Comparison of ENCODE assay signal across 14 cellular contexts in the genomic region with DNA sequence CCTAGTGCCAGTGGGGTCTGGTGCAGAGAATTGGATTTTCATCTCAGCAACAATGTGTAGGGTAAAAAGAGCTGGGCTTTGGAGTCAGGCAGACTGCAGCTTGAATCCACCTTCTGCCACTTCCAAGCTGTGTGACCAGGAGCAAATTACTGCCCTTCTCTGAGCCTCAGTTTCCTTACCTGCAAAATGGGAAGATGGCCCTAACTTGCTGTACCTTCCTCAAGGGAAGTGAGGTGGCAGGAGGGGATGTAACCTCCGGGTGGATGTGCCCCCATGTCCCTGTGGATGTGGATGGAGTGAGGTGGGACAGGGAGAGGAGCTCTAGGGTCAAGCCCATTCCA.
A peak's percentile ranks its signal among the peaks of the same experiment; 100 is the strongest.
DNase-seq lines count a peak whose midpoint lies in the region; ATAC-seq and TF ChIP-seq lines count a peak whose summit lies in the region.
"Had no signal": no experiment of that assay in that cellular context is flagged by ENCODE, and none has a peak within 500 bp of the region (broad histone marks: within the 10 kb centered on the region; RNA-seq: fewer than 3 reads in every experiment).

No MANE protein-coding gene starts in this region.

- no peak for ATAC-seq in natural killer cell
- no peak for ATAC-seq in GM21786 (IDR thresholded peaks at IDR 0.05; ENCODE audit: unreplicated experiment)
- ATAC-seq: Panc1 had no signal

- no peaks in the 10 kb centered on the region for H3K36me3 ChIP-seq in NT2/D1 (ENCODE audit: insufficient read depth, insufficient read length, low read length)
- H3K36me3 ChIP-seq: transverse colon had no signal

- H3K27me3 Mint-ChIP-seq in activated CD4-positive, alpha-beta T cell treated with anti-CD3 and anti-CD28 coated beads, Interleukin-2, amount 10 ng/mL, durations not matched to agents 24 days and 14 days: peaks cover 15% of the 10 kb centered on the region
- H3K27me3 Mint-ChIP-seq in natural killer cell (ENCODE audit: low read depth in 2 of 2): peaks cover 35 to 47% of the 10 kb centered on the region in 2 donors

- H3K9ac ChIP-seq in NT2/D1 (ENCODE audit: insufficient read length, low read depth): peak overlapping the region; percentile 76

- TF ChIP-seq CTCF in coronary artery (IDR thresholded peaks at IDR 0.05): no peak
- TF ChIP-seq CTCF in natural killer cell (IDR thresholded peaks at IDR 0.05): no peak

- peak overlapping the region; percentile 61 for H3K4me3 Mint-ChIP-seq in activated CD4-positive, alpha-beta T cell treated with anti-CD3 and anti-CD28 coated beads, Interleukin-2, amount 10 ng/mL, durations not matched to agents 24 days and 14 days
- peak overlapping the region; percentile 75 for H3K4me3 Mint-ChIP-seq in natural killer cell

- H3K4me1 ChIP-seq in NT2/D1 (ENCODE audit: insufficient read depth, insufficient read length): peaks cover 12% of the 10 kb centered on the region

- H3K27ac Mint-ChIP-seq in activated CD4-positive, alpha-beta T cell treated with anti-CD3 and anti-CD28 coated beads, Interleukin-2, amount 10 ng/mL, durations not matched to agents 24 days and 14 days: no peak overlapping the region
- H3K27ac Mint-ChIP-seq in natural killer cell: no peak overlapping the region

- DNase-seq in activated CD4-positive, alpha-beta T cell treated with anti-CD3 and anti-CD28 coated beads, Interleukin-2, amount 10 ng/mL, durations not matched to agents 24 days and 14 days: no peak
- no peak for DNase-seq in activated CD4-positive, alpha-beta T cell treated with anti-CD3 and anti-CD28 coated beads for 1 hour
- DNase-seq in NT2/D1 (ENCODE audit: low read depth, low spot score): no peak
- DNase-seq in coronary artery (ENCODE audit: low spot score): no peak
- DNase-seq in natural killer cell: no peak
- DNase-seq in effector CD8-positive, alpha-beta T cell (lab: John Stamatoyannopoulos, UW): no peak
- DNase-seq in NCI-H82 treated with DMSO at 0.1 percent for 48 hours (lab: John Stamatoyannopoulos, UW; ENCODE audit: unreplicated experiment): no peak
- DNase-seq: cortex of kidney, midbrain, NCI-H2029, NCI-H524 treated with DMSO at 0.1 percent for 48 hours, transverse colon had no signal

- H3K9me3 ChIP-seq in NT2/D1 (ENCODE audit: insufficient read depth, low read length): no peaks in the 10 kb centered on the region
- H3K9me3 ChIP-seq: transverse colon had no signal

- intact Hi-C loops in activated CD4-positive, alpha-beta T cell treated with anti-CD3 and anti-CD28 coated beads, Interleukin-2, amount 10 ng/mL, durations not matched to agents 24 days and 14 days (cut with micrococcal nuclease): no loop called here
- intact Hi-C loops in natural killer cell (cut with micrococcal nuclease): no loop called here

- H3K27me3 ChIP-seq in NT2/D1 (ENCODE audit: insufficient read depth, insufficient read length): peaks cover 46% of the 10 kb centered on the region

- H3K4me1 Mint-ChIP-seq in activated CD4-positive, alpha-beta T cell treated with anti-CD3 and anti-CD28 coated beads, Interleukin-2, amount 10 ng/mL, durations not matched to agents 24 days and 14 days: peaks cover 35% of the 10 kb centered on the region
- peaks cover 10 to 28% of the 10 kb centered on the region in 2 donors for H3K4me1 Mint-ChIP-seq in natural killer cell

- no peak overlapping the region for H3K27ac ChIP-seq in coronary artery
- H3K27ac ChIP-seq: transverse colon had no signal

- H3K4me3 ChIP-seq in NT2/D1 (ENCODE audit: insufficient read length, low read depth): peak overlapping the region; percentile 42
- peak overlapping the region; percentile 57 for H3K4me3 ChIP-seq in coronary artery

- H3K9me3 Mint-ChIP-seq in activated CD4-positive, alpha-beta T cell treated with anti-CD3 and anti-CD28 coated beads, Interleukin-2, amount 10 ng/mL, durations not matched to agents 24 days and 14 days: no peaks in the 10 kb centered on the region
- no peaks in the 10 kb centered on the region for H3K9me3 Mint-ChIP-seq in natural killer cell

- no peaks in the 10 kb centered on the region for H3K36me3 Mint-ChIP-seq in activated CD4-positive, alpha-beta T cell treated with anti-CD3 and anti-CD28 coated beads, Interleukin-2, amount 10 ng/mL, durations not matched to agents 24 days and 14 days (ENCODE audit: low read depth)
- H3K36me3 Mint-ChIP-seq in natural killer cell: no peaks in the 10 kb centered on the region
